In the genomic region with DNA sequence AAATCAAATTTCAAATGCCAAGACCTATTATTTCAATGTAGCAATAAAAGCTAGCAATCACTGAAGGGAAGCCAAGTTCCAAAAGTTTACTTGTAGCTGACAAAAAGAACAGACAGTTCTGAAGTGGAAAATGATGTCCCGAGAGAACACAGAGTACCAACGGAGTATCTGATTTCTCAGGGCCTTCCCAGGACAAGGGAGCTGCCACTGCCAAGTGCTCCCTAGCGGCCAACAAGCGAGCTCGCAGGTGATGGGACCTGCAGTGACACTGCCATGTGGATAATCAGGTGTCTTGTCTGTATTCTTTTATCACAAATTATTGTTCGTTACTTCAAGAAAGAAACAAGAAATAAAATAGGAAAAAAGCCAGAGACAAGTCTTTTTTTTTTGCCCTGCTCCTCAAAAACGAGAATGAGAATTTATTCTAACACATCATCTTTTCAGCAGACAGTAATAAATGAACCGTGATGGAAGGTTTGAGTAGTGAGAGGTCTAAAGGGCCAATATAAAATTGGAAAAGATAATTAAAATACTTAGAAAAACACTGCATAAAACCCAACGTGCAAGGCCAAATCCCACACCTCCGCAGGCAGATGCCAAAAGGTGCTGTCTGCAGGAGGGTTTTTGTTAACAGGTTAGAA, we compare ENCODE assay signal across 1 cellular context.
TF ChIP-seq lines count a peak whose summit lies in the region.

No MANE protein-coding gene starts in this region.

TF ChIP-seq in liver, 16 proteins besides CTCF, POLR2A, EP300 and RAD21 (continued from another document):
- TF ChIP-seq, protein P1, sequence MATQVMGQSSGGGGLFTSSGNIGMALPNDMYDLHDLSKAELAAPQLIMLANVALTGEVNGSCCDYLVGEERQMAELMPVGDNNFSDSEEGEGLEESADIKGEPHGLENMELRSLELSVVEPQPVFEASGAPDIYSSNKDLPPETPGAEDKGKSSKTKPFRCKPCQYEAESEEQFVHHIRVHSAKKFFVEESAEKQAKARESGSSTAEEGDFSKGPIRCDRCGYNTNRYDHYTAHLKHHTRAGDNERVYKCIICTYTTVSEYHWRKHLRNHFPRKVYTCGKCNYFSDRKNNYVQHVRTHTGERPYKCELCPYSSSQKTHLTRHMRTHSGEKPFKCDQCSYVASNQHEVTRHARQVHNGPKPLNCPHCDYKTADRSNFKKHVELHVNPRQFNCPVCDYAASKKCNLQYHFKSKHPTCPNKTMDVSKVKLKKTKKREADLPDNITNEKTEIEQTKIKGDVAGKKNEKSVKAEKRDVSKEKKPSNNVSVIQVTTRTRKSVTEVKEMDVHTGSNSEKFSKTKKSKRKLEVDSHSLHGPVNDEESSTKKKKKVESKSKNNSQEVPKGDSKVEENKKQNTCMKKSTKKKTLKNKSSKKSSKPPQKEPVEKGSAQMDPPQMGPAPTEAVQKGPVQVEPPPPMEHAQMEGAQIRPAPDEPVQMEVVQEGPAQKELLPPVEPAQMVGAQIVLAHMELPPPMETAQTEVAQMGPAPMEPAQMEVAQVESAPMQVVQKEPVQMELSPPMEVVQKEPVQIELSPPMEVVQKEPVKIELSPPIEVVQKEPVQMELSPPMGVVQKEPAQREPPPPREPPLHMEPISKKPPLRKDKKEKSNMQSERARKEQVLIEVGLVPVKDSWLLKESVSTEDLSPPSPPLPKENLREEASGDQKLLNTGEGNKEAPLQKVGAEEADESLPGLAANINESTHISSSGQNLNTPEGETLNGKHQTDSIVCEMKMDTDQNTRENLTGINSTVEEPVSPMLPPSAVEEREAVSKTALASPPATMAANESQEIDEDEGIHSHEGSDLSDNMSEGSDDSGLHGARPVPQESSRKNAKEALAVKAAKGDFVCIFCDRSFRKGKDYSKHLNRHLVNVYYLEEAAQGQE (IDR thresholded peaks at IDR 0.05) = no peak
- TF ChIP-seq RXRA (IDR thresholded peaks at IDR 0.05) (peak in 1 of 2 donors; percentile 58), SP1 (IDR thresholded peaks at IDR 0.05) (peak; percentile 59)
